ENCODE assay signal across 8 cellular contexts in genomic region chr15:58987501-58988010, GRCh38. TPM values are rescaled to one million over a fixed set of nuclear protein-coding genes. Genes with fewer than 3 reads are reported as not detected.
DNase-seq lines count a peak whose midpoint lies in the region; ATAC-seq, FAIRE-seq and TF ChIP-seq lines count a peak whose summit lies in the region.

Gene RNF111, plus strand, starts transcription at chr15:58987663. Its CDS starts 43,160 bp downstream, at chr15:59030823.

- peak; percentile 91 for DNase-seq in AG09309 (ENCODE audit: low read depth)
- peak; percentile 94 for DNase-seq in NCI-H460 (ENCODE audit: extremely low read depth, low read depth)
- peak; percentile 81 for DNase-seq in activated CD4-positive, CD25-positive, alpha-beta regulatory T cell treated with anti-CD3 and anti-CD28 coated beads, Interleukin-2, amount 50 U/mL, for 72 hours
- peak; percentile 87 for DNase-seq in cerebellum (ENCODE audit: low spot score)
- DNase-seq in keratinocyte (ENCODE audit: low read depth, low spot score) = peak; percentile 60
- DNase-seq in stimulated activated CD4-positive, alpha-beta T cell treated with anti-CD3 and anti-CD28 coated beads, Interleukin-15, amount 100 ng/mL, for 1 hour (ENCODE audit: low read depth in 1 of 2, low spot score in 1 of 2) = peak; percentile 75 to 81

- peak within 1 kb of the TSS; percentile 99 for H2AFZ ChIP-seq in keratinocyte (ENCODE audit: control insufficient read depth, low read length)

- ATAC-seq in GM19025 (IDR thresholded peaks at IDR 0.05; ENCODE audit: low read depth, unreplicated experiment) (peak; percentile 69), HG03342 (IDR thresholded peaks at IDR 0.05; ENCODE audit: unreplicated experiment) (peak; percentile 68)

- peak within 1 kb of the TSS; percentile 90 for H3K27ac ChIP-seq in keratinocyte (ENCODE audit: control insufficient read depth, insufficient read depth, low read length)

- H3K4me1 ChIP-seq in keratinocyte (ENCODE audit: control insufficient read depth, extremely low read depth, insufficient read depth, low read length) = peaks cover 11% of the 10 kb centered on the region

- no peaks in the 10 kb centered on the region for H3K27me3 ChIP-seq in keratinocyte (ENCODE audit: control insufficient read depth, extremely low read depth, insufficient read depth, low read length)

- no peak for FAIRE-seq in keratinocyte (lab: Jason Lieb, UNC)

- H3K79me2 ChIP-seq in keratinocyte (ENCODE audit: control insufficient read depth, insufficient read depth, low read length) = peaks cover 50% of the 10 kb centered on the region

- H4K20me1 ChIP-seq in keratinocyte (ENCODE audit: control insufficient read depth, extremely low read depth, insufficient read depth, low read length) = peaks cover 2% of the 10 kb centered on the region

- H3K4me3 ChIP-seq in AG09309 (ENCODE audit: control insufficient read depth, low read depth, low read length) = peak within 1 kb of the TSS; percentile 93
- peak within 1 kb of the TSS; percentile 78 to 99 (median 94) for H3K4me3 ChIP-seq in keratinocyte (ENCODE audit: control insufficient read depth in 2 of 3, extremely low read depth in 1 of 3, insufficient read depth in 2 of 3, low read depth in 1 of 3, low read length in 3 of 3)

- H3K4me2 ChIP-seq in keratinocyte (ENCODE audit: control insufficient read depth, extremely low read depth, insufficient read depth, low read depth, low read length) = peak within 1 kb of the TSS; percentile 98

- dilution Hi-C loops in keratinocyte (cut with MboI; ENCODE audit: extremely low pct_ligation_motif_present, low sequenced_read_pairs) = no loop called here

- TF ChIP-seq CTCF in AG09309 (IDR thresholded peaks at IDR 0.05; ENCODE audit: control insufficient read depth, insufficient read depth, low read depth, low read length, missing control alignments) = no peak
- TF ChIP-seq CTCF in keratinocyte (optimal IDR thresholded peaks at IDR 0.05 in 1 of 3, IDR thresholded peaks at IDR 0.05 in 1 of 3, conservative IDR thresholded peaks at IDR 0.05 in 1 of 3; ENCODE audit: extremely low read depth in 1 of 3, insufficient read depth in 2 of 3, low read length in 3 of 3) = no peak

- no peaks in the 10 kb centered on the region for H3K9me1 ChIP-seq in keratinocyte (ENCODE audit: control insufficient read depth, extremely low read depth, insufficient read depth, low read length)

- H3K9ac ChIP-seq in keratinocyte (ENCODE audit: control insufficient read depth, extremely low read depth, insufficient read depth, low read length) = peak within 1 kb of the TSS; percentile 95

- H3K36me3 ChIP-seq in keratinocyte (ENCODE audit: control insufficient read depth in 2 of 2, extremely low read depth in 1 of 2, insufficient read depth in 2 of 2, low read length in 2 of 2) = peaks cover 5 to 7% of the 10 kb centered on the region in 2 experiments

- H3K9me3 ChIP-seq in keratinocyte (ENCODE audit: control insufficient read depth, low read depth, low read length) = no peaks in the 10 kb centered on the region

RNA-seq across cellular contexts. Expression of gene RNF111, which starts in this region (rescaled TPM):
- total RNA-seq in NCI-H460 (2014; rRNA removed; shearing (Covaris generic)) = 3.8 and 4.8 TPM in 2 replicates
- polyA plus RNA-seq in NCI-H460 (2014; cell fraction: nucleus; rRNA removed) = 7.3 and 13.8 TPM in 2 replicates
- total RNA-seq in cerebellum = 39.8 TPM
- polyA plus RNA-seq in keratinocyte = 20.4 to 31.2 TPM (median 27.4 TPM) in 3 replicates
- polyA plus RNA-seq in keratinocyte (2011; ENCODE audit: low read depth) = 33.1 TPM
- 8.4 and 16.9 TPM in 2 replicates for polyA plus RNA-seq in keratinocyte (2011; cell fraction: cytosol; rRNA removed)
- 37.6 and 42.3 TPM in 2 replicates for polyA plus RNA-seq in keratinocyte (2011; cell fraction: nucleus; rRNA removed)
- 16.4 and 18.1 TPM in 2 replicates for polyA plus RNA-seq in keratinocyte (2012; ENCODE audit: low replicate concordance)
- 67.3 to 106 TPM (median 87.6 TPM) in 3 replicates for polyA minus RNA-seq in keratinocyte
- 22.6 TPM for polyA minus RNA-seq in keratinocyte (2011; cell fraction: cytosol; rRNA and poly(A)+ RNA removed)
- polyA minus RNA-seq in keratinocyte (2011; cell fraction: nucleus; rRNA and poly(A)+ RNA removed) = 64.7 and 95.1 TPM in 2 replicates

Comparison
In these comparisons a context has a peak if more than half of its experiments do, and no peak if none do; other contexts are left out.
1. Peak in every context shown above with its lines: DNase-seq, ATAC-seq, H3K4me3 ChIP-seq and H3K27ac ChIP-seq.